ENCODE assay signal across 10 cellular contexts in genomic region chr22:23071163-23072034, GRCh38. TPM values are rescaled to one million over a fixed set of nuclear protein-coding genes. Genes with fewer than 3 reads are reported as not detected.
DNase-seq lines count a peak whose midpoint lies in the region; ATAC-seq and TF ChIP-seq lines count a peak whose summit lies in the region.
"Had no signal": no experiment of that assay in that cellular context is flagged by ENCODE, and none has a peak within 500 bp of the region (broad histone marks: within the 10 kb centered on the region; RNA-seq: fewer than 3 reads in every experiment).

No MANE protein-coding gene starts in this region.

- no peak for TF ChIP-seq POLR2A in gastrocnemius medialis (IDR thresholded peaks at IDR 0.05)

- H2BK120ac ChIP-seq in mesenchymal stem cell (ENCODE audit: low read depth, low read length): no peak overlapping the region

- no peak overlapping the region for H2BK12ac ChIP-seq in mesenchymal stem cell (ENCODE audit: low read length in 2 of 2)

- H4K91ac ChIP-seq in mesenchymal stem cell (ENCODE audit: low read length): no peak overlapping the region

- H3K4me1 ChIP-seq in gastrocnemius medialis (peaks cover 6 to 7% of the 10 kb centered on the region in 2 donors), mesenchymal stem cell (ENCODE audit: control insufficient read depth, insufficient read depth, low read depth, low read length) (peaks cover 26% of the 10 kb centered on the region)

- DNase-seq in G401 (ENCODE audit: low spot score): peak; percentile 37
- peak; percentile 24 for DNase-seq in SK-N-DZ (ENCODE audit: low spot score)
- peak; percentile 21 for DNase-seq in left ventricle myocardium superior
- no peak for DNase-seq in gastrocnemius medialis
- DNase-seq in RPMI8226: no peak
- no peak for DNase-seq in mesenchymal stem cell
- no peak for DNase-seq in activated CD4-positive, alpha-beta T cell treated with anti-CD3 and anti-CD28 coated beads, Interleukin-2, amount 50 U/mL, for 4 hours
- DNase-seq: cerebellar nuclear complex, NCI-H446 had no signal

- H2AFZ ChIP-seq in mesenchymal stem cell (ENCODE audit: low read depth, low read length): no peak overlapping the region

- H3K4me3 ChIP-seq in gastrocnemius medialis: peak overlapping the region; percentile 42 to 72 (median 56)
- H3K4me3 ChIP-seq in mesenchymal stem cell (ENCODE audit: insufficient read depth in 1 of 2, low read depth in 1 of 2, low read length in 2 of 2): peak overlapping the region in 1 of 2 experiments; percentile 58

- WGBS in mesenchymal stem cell: 65% methylated on average over 32 of the region's 32 CpGs

- no peak overlapping the region for H3K27ac ChIP-seq in gastrocnemius medialis
- no peak overlapping the region for H3K27ac ChIP-seq in mesenchymal stem cell (ENCODE audit: low read length, poor library complexity, severe bottlenecking)

- H3K4me2 ChIP-seq in mesenchymal stem cell (ENCODE audit: low read length, poor library complexity, severe bottlenecking): no peak overlapping the region

- H3K14ac ChIP-seq in mesenchymal stem cell (ENCODE audit: low read length in 2 of 2): no peak overlapping the region

- in situ Hi-C loops in G401 (cut with HindIII; ENCODE audit: low sequenced_read_pairs): no loop called here
- in situ Hi-C loops in gastrocnemius medialis (cut with MboI; ENCODE audit: low sequenced_read_pairs in 4 of 4): no loop called here

- H3K4ac ChIP-seq in mesenchymal stem cell (ENCODE audit: low read depth in 1 of 2, low read length in 2 of 2): no peak overlapping the region

- no peak overlapping the region for H3K23ac ChIP-seq in mesenchymal stem cell (ENCODE audit: low read length in 2 of 2)

- H2BK15ac ChIP-seq in mesenchymal stem cell (ENCODE audit: low read depth, poor library complexity, severe bottlenecking): no peak overlapping the region

- H2BK5ac ChIP-seq in mesenchymal stem cell (ENCODE audit: low read depth, low read length, poor library complexity, severe bottlenecking): no peak overlapping the region

- H3K36me3 ChIP-seq in gastrocnemius medialis: no peaks in the 10 kb centered on the region
- peaks cover 0 to 4% of the 10 kb centered on the region in 2 experiments for H3K36me3 ChIP-seq in mesenchymal stem cell (ENCODE audit: control insufficient read depth in 1 of 2, insufficient read depth in 2 of 2, low read depth in 1 of 2, low read length in 2 of 2)

- no peak overlapping the region for H2AK5ac ChIP-seq in mesenchymal stem cell (ENCODE audit: low read length, severe bottlenecking)

- no peaks in the 10 kb centered on the region for H3K79me1 ChIP-seq in mesenchymal stem cell (replicated peaks; ENCODE audit: low read length, poor library complexity, severe bottlenecking)

- H4K8ac ChIP-seq in mesenchymal stem cell (ENCODE audit: low read length): no peak overlapping the region

- no peaks in the 10 kb centered on the region for H3K9me3 ChIP-seq in gastrocnemius medialis
- no peaks in the 10 kb centered on the region for H3K9me3 ChIP-seq in mesenchymal stem cell (ENCODE audit: control insufficient read depth, low read length)

- no peak overlapping the region for H3K9ac ChIP-seq in mesenchymal stem cell (ENCODE audit: low read length)

- no peaks in the 10 kb centered on the region for H3K27me3 ChIP-seq in gastrocnemius medialis
- H3K27me3 ChIP-seq in mesenchymal stem cell (ENCODE audit: control insufficient read depth in 1 of 2, insufficient read depth in 1 of 2, low read length in 2 of 2): peaks cover 48 to 58% of the 10 kb centered on the region in 2 experiments

- intact Hi-C loops in left ventricle myocardium superior (cut with micrococcal nuclease) (no loop called here), gastrocnemius medialis (cut with DNase I; ENCODE audit: low total_unique reads) (no loop called here)

- ATAC-seq in left ventricle myocardium superior (no peak), gastrocnemius medialis (no peak), GM19395 (IDR thresholded peaks at IDR 0.05; ENCODE audit: unreplicated experiment) (no peak)

- no peak for TF ChIP-seq CTCF in gastrocnemius medialis (IDR thresholded peaks at IDR 0.05 in 4 of 5, conservative IDR thresholded peaks at IDR 0.05 in 1 of 5)

- no peak overlapping the region for H3K18ac ChIP-seq in mesenchymal stem cell (ENCODE audit: low read depth in 1 of 2, low read length in 2 of 2)

RNA-seq across cellular contexts. Expression of gene GNAZ, which starts 1.1 kb away (rescaled TPM):
- total RNA-seq in G401 (2014; rRNA removed; shearing (Covaris generic)): 13.0 and 17.2 TPM in 2 replicates
- polyA plus RNA-seq in SK-N-DZ (2014; cell fraction: cytosol; rRNA removed): 21.4 and 22.8 TPM in 2 replicates
- polyA plus RNA-seq in SK-N-DZ (2014; cell fraction: nucleus; rRNA removed): 19.9 and 21.1 TPM in 2 replicates
- 3.3 TPM for total RNA-seq in left ventricle myocardium superior
- total RNA-seq in gastrocnemius medialis: 1 to 10 TPM in 3 of 4 donors, under 1 TPM in 1; 0.92 to 3.1 (median 2.6) TPM
- polyA plus RNA-seq in mesenchymal stem cell (2013, experiment 1 of 2): 0.06 TPM
- 0.01 TPM for polyA plus RNA-seq in mesenchymal stem cell (2013, experiment 2 of 2)

Comparison
In these comparisons a context has a peak if more than half of its experiments do, and no peak if none do; other contexts are left out.
1. DNase-seq: peak in G401 (single experiment), SK-N-DZ (single experiment) and left ventricle myocardium superior (single experiment); none in gastrocnemius medialis (0 of 2), RPMI8226 (single experiment), mesenchymal stem cell (single experiment) and activated CD4-positive, alpha-beta T cell treated with anti-CD3 and anti-CD28 coated beads, Interleukin-2, amount 50 U/mL, for 4 hours (0 of 2).